ENCODE assay signal across 9 cellular contexts in the genomic region with DNA sequence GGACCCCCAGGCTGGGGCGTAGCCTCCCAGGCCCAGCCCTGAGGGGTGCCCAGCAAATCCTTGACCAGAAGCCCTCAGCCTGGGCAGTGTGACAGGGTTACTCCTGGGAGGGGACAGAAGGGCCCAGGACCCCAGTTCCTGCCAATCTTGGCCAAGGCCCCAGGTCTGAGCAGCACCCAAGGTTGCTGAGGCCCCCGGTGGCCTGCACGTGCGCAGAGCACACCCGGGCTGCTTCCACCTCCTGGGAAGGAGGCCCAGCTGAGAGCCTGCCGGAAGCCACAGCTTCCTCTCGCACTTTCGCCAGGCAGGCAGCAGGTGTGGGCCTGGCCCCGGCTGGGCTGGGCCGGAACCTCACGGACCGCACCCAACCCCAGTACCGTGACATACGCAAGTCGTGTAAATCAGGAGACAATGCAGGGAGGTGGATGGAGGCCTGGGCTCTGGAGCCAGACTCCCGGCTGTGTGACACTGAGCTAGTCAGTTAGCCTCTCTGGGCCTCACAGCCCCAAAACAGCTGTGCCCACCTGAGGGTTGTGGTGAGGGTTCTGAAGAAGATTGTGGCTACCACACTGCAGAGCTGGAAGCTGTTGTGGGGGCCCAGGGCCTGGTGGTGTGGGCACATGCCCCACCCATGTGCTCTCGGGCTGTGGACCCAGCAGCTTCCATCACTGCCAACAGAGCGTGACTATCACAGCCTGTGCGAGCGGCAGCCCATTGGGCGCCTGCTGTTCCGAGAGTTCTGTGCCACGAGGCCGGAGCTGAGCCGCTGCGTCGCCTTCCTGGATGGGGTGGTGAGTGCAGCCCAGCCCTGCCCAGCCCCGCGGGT. TPM values are rescaled to one million over a fixed set of nuclear protein-coding genes. Genes with fewer than 3 reads are reported as not detected.
DNase-seq lines count a peak whose midpoint lies in the region; ATAC-seq, FAIRE-seq and TF ChIP-seq lines count a peak whose summit lies in the region.
"Had no signal": no experiment of that assay in that cellular context is flagged by ENCODE, and none has a peak within 500 bp of the region (broad histone marks: within the 10 kb centered on the region; RNA-seq: fewer than 3 reads in every experiment).

No MANE protein-coding gene starts in this region.

- ATAC-seq in GM19035 (IDR thresholded peaks at IDR 0.05; ENCODE audit: unreplicated experiment): peak; percentile 38
- peak; percentile 44 for ATAC-seq in HG03095 (IDR thresholded peaks at IDR 0.05; ENCODE audit: unreplicated experiment)
- ATAC-seq in omental fat pad (ENCODE audit: low FRiP score): no peak
- ATAC-seq: Panc1 had no signal

- FAIRE-seq in RCC 7860 (lab: Jason Lieb, UNC): no peak

- TF ChIP-seq CTCF in omental fat pad (IDR thresholded peaks at IDR 0.05): no peak

- DNase-seq in UCSD-AML1 (lab: John Stamatoyannopoulos, UW; ENCODE audit: unreplicated experiment) (peak; percentile 83), omental fat pad (ENCODE audit: low spot score) (no peak), HK-2 (ENCODE audit: unreplicated experiment) (no peak), RCC 7860 (ENCODE audit: low spot score) (no peak)
- peak; percentile 50 for DNase-seq in effector CD4-positive, alpha-beta T cell
- peak; percentile 76 to 85 for DNase-seq in stimulated activated CD8-positive, alpha-beta memory T cell treated with anti-CD3 and anti-CD28 coated beads, Interleukin-15, amount 100 ng/mL, for 48 hours (ENCODE audit: low read depth in 2 of 2)

RNA-seq across cellular contexts. Expression of a gene that starts 5.1 kb away (rescaled TPM):
- total RNA-seq in omental fat pad: 10 to 100 TPM; 16.1 to 45.5 (median 27.2) TPM

RNA-seq across cellular contexts. Expression of a gene that starts 15.1 kb away (rescaled TPM):
- 1 to 10 TPM in 3 of 4 donors, not detected in 1; 1.6 to 2.8 (median 2.1) TPM for total RNA-seq in omental fat pad

RNA-seq across cellular contexts. Expression of a gene that starts 22.2 kb away (rescaled TPM):
- total RNA-seq in omental fat pad: 1 to 10 TPM in 1 of 4 donors, under 1 TPM in 3; 0.38 to 3.0 (median 0.63) TPM

RNA-seq across cellular contexts. Expression of a gene that starts 31.1 kb away (rescaled TPM):
- not detected for total RNA-seq in omental fat pad

RNA-seq across cellular contexts. Expression of a gene that starts 41.9 kb away (rescaled TPM):
- 10 to 100 TPM; 33.5 to 78.5 (median 38.3) TPM for total RNA-seq in omental fat pad

Comparison
In these comparisons a context has a peak if more than half of its experiments do, and no peak if none do; other contexts are left out.
1. DNase-seq: peak in UCSD-AML1 (single experiment), effector CD4-positive, alpha-beta T cell (single experiment) and stimulated activated CD8-positive, alpha-beta memory T cell treated with anti-CD3 and anti-CD28 coated beads, Interleukin-15, amount 100 ng/mL, for 48 hours (2 of 2); none in omental fat pad (single experiment), HK-2 (single experiment) and RCC 7860 (single experiment).